ENCODE assay signal across 8 cellular contexts in genomic region chr14:100025111-100025510, GRCh38. TPM values are rescaled to one million over a fixed set of nuclear protein-coding genes. Genes with fewer than 3 reads are reported as not detected.
DNase-seq lines count a peak whose midpoint lies in the region; ATAC-seq, FAIRE-seq and TF ChIP-seq lines count a peak whose summit lies in the region.

No MANE protein-coding gene starts in this region.

- no peak overlapping the region for H3K4me3 ChIP-seq in A549
- no peak overlapping the region for H3K4me3 ChIP-seq in LNCaP clone FGC (ENCODE audit: low read depth, low read length)
- no peak overlapping the region for H3K4me3 ChIP-seq in tibial artery
- no peak overlapping the region for H3K4me3 ChIP-seq in thyroid gland (replicated peaks in 1 of 3)

- H3K27ac Mint-ChIP-seq in activated CD4-positive, alpha-beta memory T cell treated with anti-CD3 and anti-CD28 coated beads, Interleukin-2, amount 10 ng/mL, durations not matched to agents 7 days and 5 days = no peak overlapping the region

- TF ChIP-seq CTCF in A549 (IDR thresholded peaks at IDR 0.05) (peak; percentile 62), LNCaP clone FGC (IDR thresholded peaks at IDR 0.05; ENCODE audit: control insufficient read depth, extremely low read depth, insufficient read depth) (peak; percentile 68), tibial artery (IDR thresholded peaks at IDR 0.05) (no peak), thyroid gland (IDR thresholded peaks at IDR 0.05) (no peak)

- CTCF ChIA-PET in A549 (lab: Yijun Ruan, JAX) = interaction anchor here (0.7 to 3.9 kb wide), 26 partner anchors 8 to 266 kb away, joined by 3 to 73 read pairs (median 4); no protein-coding TSS in a partner anchor
- CTCF ChIA-PET in activated CD4-positive, alpha-beta memory T cell treated with anti-CD3 and anti-CD28 coated beads, Interleukin-2, amount 10 ng/mL, durations not matched to agents 7 days and 5 days (lab: Charles Lee) = interaction anchor here (0.9 to 1.6 kb wide), 3 partner anchors 40 to 168 kb away, joined by 3 to 7 read pairs (median 3); partner anchors contain the start of gene EVL

- peak; percentile 67 to 79 for TF ChIP-seq RAD21 in A549 (conservative IDR thresholded peaks at IDR 0.05 in 1 of 2, IDR thresholded peaks at IDR 0.05 in 1 of 2)

- H3K4me1 ChIP-seq in A549 = peaks cover 41% of the 10 kb centered on the region
- peaks cover 0 to 56% (median 25%) of the 10 kb centered on the region in 4 donors for H3K4me1 ChIP-seq in tibial artery
- H3K4me1 ChIP-seq in thyroid gland = peaks cover 0 to 6% of the 10 kb centered on the region in 2 donors

- H3K27ac ChIP-seq in A549 (peak overlapping the region; percentile 45 to 67; a peak in 4 of 6 replicates), tibial artery (peak overlapping the region; percentile 64 to 71), thyroid gland (no peak overlapping the region)

- no peaks in the 10 kb centered on the region for H3K9me3 ChIP-seq in A549
- no peaks in the 10 kb centered on the region for H3K9me3 ChIP-seq in tibial artery
- no peaks in the 10 kb centered on the region for H3K9me3 ChIP-seq in thyroid gland

- H3K36me3 Mint-ChIP-seq in activated CD4-positive, alpha-beta memory T cell treated with anti-CD3 and anti-CD28 coated beads, Interleukin-2, amount 10 ng/mL, durations not matched to agents 7 days and 5 days (ENCODE audit: low read depth) = no peaks in the 10 kb centered on the region

- H3K27me3 Mint-ChIP-seq in activated CD4-positive, alpha-beta memory T cell treated with anti-CD3 and anti-CD28 coated beads, Interleukin-2, amount 10 ng/mL, durations not matched to agents 7 days and 5 days = no peaks in the 10 kb centered on the region

- no peak for TF ChIP-seq POLR2A in A549 (IDR thresholded peaks at IDR 0.05; ENCODE audit: low read length)
- no peak for TF ChIP-seq POLR2A in thyroid gland (IDR thresholded peaks at IDR 0.05)

- DNase-seq in A549 (ENCODE audit: low read depth in 1 of 2, low spot score in 1 of 2) (peak; percentile 49 to 73), LNCaP clone FGC (ENCODE audit: low read depth) (peak; percentile 79), iPS DF 4.7 (ENCODE audit: extremely low read depth, low spot score) (peak; percentile 16), tibial artery (no peak), thyroid gland (no peak), NCI-H2029 treated with DMSO at 0.1 percent for 48 hours (lab: John Stamatoyannopoulos, UW) (no peak)
- peak; percentile 31 for DNase-seq in activated CD4-positive, alpha-beta memory T cell treated with anti-CD3 and anti-CD28 coated beads, Interleukin-2, amount 10 ng/mL, durations not matched to agents 7 days and 5 days

- ATAC-seq in A549 (peak; percentile 94 to 95), GM18499 (IDR thresholded peaks at IDR 0.05; ENCODE audit: insufficient read depth, unreplicated experiment) (peak; percentile 64)

- no peaks in the 10 kb centered on the region for H3K36me3 ChIP-seq in tibial artery
- no peaks in the 10 kb centered on the region for H3K36me3 ChIP-seq in thyroid gland

- no peaks in the 10 kb centered on the region for H3K9me3 Mint-ChIP-seq in activated CD4-positive, alpha-beta memory T cell treated with anti-CD3 and anti-CD28 coated beads, Interleukin-2, amount 10 ng/mL, durations not matched to agents 7 days and 5 days

- POLR2A ChIA-PET in A549 (lab: Yijun Ruan, JAX) = interaction anchor here (0.6 kb wide), 1 partner anchor 289 kb away, joined by 5 read pairs; no protein-coding TSS in a partner anchor
- POLR2A ChIA-PET in activated CD4-positive, alpha-beta memory T cell treated with anti-CD3 and anti-CD28 coated beads, Interleukin-2, amount 10 ng/mL, durations not matched to agents 7 days and 5 days (lab: Charles Lee) = interaction anchor here (0.7 to 1.6 kb wide), 3 partner anchors 41 to 47 kb away, joined by 3 to 7 read pairs (median 4); partner anchors contain the start of gene EVL

- no peaks in the 10 kb centered on the region for H3K27me3 ChIP-seq in tibial artery
- no peaks in the 10 kb centered on the region for H3K27me3 ChIP-seq in thyroid gland

- no peak overlapping the region for H3K4me3 Mint-ChIP-seq in activated CD4-positive, alpha-beta memory T cell treated with anti-CD3 and anti-CD28 coated beads, Interleukin-2, amount 10 ng/mL, durations not matched to agents 7 days and 5 days

- no peak for FAIRE-seq in A549 (lab: Jason Lieb, UNC)

- 11% methylated on average over 1 of the region's 1 CpG for WGBS in A549 (ENCODE audit: missing lambda C conversion rate)
- 23 to 33% methylated on average over 1 of the region's 1 CpG for WGBS in thyroid gland, 2 donors

- no peak for TF ChIP-seq EP300 in A549 (IDR thresholded peaks at IDR 0.05)

- peaks cover 9% of the 10 kb centered on the region for H3K4me1 Mint-ChIP-seq in activated CD4-positive, alpha-beta memory T cell treated with anti-CD3 and anti-CD28 coated beads, Interleukin-2, amount 10 ng/mL, durations not matched to agents 7 days and 5 days

- peak overlapping the region; percentile 11; the same call in 1 of the 3 replicates for H3K4me2 ChIP-seq in A549

- intact Hi-C loops in tibial artery (cut with DNase I; ENCODE audit: low total_unique reads) = no loop called here
- intact Hi-C loops in thyroid gland (cut with DNase I) = no loop called here

TF ChIP-seq in A549, 52 proteins besides CTCF, POLR2A, EP300 and RAD21:
- TF ChIP-seq, protein P1, sequence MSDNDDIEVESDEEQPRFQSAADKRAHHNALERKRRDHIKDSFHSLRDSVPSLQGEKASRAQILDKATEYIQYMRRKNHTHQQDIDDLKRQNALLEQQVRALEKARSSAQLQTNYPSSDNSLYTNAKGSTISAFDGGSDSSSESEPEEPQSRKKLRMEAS (IDR thresholded peaks at IDR 0.05) = peak; percentile 63; the same call in 1 of the 2 replicates
- no peak for TF ChIP-seq JUNB (IDR thresholded peaks at IDR 0.05)
- no peak for TF ChIP-seq MAZ (IDR thresholded peaks at IDR 0.05; ENCODE audit: borderline replicate concordance, low read depth, low read length)
- peak; percentile 69 for TF ChIP-seq SMC3 (IDR thresholded peaks at IDR 0.05)
- no peak for TF ChIP-seq GATA3 (IDR thresholded peaks at IDR 0.05; ENCODE audit: borderline replicate concordance)

RNA-seq across cellular contexts. Expression of gene EVL, which starts 40.1 kb away (rescaled TPM):
- polyA plus RNA-seq in A549 (2011; rRNA removed) (14.8 and 17.0 TPM in 2 replicates), A549 (2017; fragmentation: RNase III; extraction: RNeasy Plus Mini Kit Qiagen cat#74134 plus additional on column Dnase treatment) (30.1 to 32.9 TPM (median 30.6 TPM) in 3 replicates)
- polyA plus RNA-seq in A549 (2012; cell fraction: cytosol; rRNA removed) = 22.7 and 24.5 TPM in 2 replicates
- 86.6 and 98.4 TPM in 2 replicates for polyA plus RNA-seq in A549 (2012; cell fraction: nucleus; rRNA removed)
- polyA minus RNA-seq in A549 (2011; rRNA and poly(A)+ RNA removed) = 19.2 and 21.8 TPM in 2 replicates
- total RNA-seq in activated CD4-positive, alpha-beta memory T cell treated with anti-CD3 and anti-CD28 coated beads, Interleukin-2, amount 10 ng/mL, durations not matched to agents 7 days and 5 days = 100 to 1,000 TPM; 771 to 787 TPM
- total RNA-seq in thyroid gland = 10 to 100 TPM; 24.2 to 40.1 (median 29.8) TPM

Comparison
In these comparisons a context has a peak if more than half of its experiments do, and no peak if none do; other contexts are left out.
1. DNase-seq: peak in A549 (2 of 2), LNCaP clone FGC (single experiment), activated CD4-positive, alpha-beta memory T cell treated with anti-CD3 and anti-CD28 coated beads, Interleukin-2, amount 10 ng/mL, durations not matched to agents 7 days and 5 days (single experiment) and iPS DF 4.7 (single experiment); none in tibial artery (0 of 2), thyroid gland (0 of 2) and NCI-H2029 treated with DMSO at 0.1 percent for 48 hours (single experiment).
2. H3K27ac ChIP-seq: peak in A549 (2 of 2) and tibial artery (2 of 2); none in thyroid gland (0 of 3).
3. CTCF ChIP-seq: peak in A549 (single experiment) and LNCaP clone FGC (single experiment); none in tibial artery (0 of 2) and thyroid gland (0 of 6).
4. RNA of gene EVL, which starts 40.1 kb away (total RNA-seq): 771 to 787 TPM in activated CD4-positive, alpha-beta memory T cell treated with anti-CD3 and anti-CD28 coated beads, Interleukin-2, amount 10 ng/mL, durations not matched to agents 7 days and 5 days; 24.2 to 40.1 TPM in thyroid gland; every median in the first group is over 10 times any median in the second.